Comparison of ENCODE assay signal across 1 cellular context in the genomic region with DNA sequence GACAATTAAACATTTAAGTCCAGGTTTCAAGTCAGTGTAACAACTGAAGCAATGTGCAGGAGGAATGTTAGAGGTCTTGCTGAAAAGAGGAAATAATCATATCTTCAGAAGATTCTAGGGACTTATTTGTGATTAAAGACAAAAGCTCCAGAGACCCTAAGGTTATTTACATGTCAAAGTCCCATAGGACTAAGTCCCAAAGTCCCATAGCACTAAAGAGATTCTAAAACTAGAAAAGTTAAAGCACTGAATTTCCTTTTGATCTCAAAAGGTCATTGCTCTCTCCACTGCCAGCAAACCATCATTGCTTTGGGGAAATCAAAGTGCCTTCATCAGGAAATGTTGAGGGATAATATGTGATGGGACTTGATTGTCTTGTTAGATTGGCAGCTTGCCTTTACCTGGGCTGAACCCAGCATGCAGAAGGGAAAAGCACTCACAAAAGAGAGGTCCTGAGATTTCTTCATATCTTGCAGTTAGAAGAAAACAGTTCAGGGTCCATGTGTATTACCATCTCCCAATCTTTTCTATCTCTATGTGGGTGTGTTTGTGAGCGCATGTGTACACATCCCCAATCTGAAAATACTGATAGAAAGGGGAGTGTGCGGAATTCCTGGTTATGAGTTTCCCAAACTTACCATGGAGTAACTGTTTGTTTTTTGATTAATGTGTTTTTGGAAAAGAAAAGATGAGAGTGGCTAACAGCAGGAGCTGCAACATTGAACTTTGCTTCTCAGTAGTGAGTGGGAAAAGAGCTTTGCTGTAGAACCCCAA.
TF ChIP-seq lines count a peak whose summit lies in the region.

No MANE protein-coding gene starts in this region.

TF ChIP-seq in HepG2, 621 proteins besides CTCF, POLR2A, EP300 and RAD21 (continued from another document and continues in another):
- TF ChIP-seq, protein P1, sequence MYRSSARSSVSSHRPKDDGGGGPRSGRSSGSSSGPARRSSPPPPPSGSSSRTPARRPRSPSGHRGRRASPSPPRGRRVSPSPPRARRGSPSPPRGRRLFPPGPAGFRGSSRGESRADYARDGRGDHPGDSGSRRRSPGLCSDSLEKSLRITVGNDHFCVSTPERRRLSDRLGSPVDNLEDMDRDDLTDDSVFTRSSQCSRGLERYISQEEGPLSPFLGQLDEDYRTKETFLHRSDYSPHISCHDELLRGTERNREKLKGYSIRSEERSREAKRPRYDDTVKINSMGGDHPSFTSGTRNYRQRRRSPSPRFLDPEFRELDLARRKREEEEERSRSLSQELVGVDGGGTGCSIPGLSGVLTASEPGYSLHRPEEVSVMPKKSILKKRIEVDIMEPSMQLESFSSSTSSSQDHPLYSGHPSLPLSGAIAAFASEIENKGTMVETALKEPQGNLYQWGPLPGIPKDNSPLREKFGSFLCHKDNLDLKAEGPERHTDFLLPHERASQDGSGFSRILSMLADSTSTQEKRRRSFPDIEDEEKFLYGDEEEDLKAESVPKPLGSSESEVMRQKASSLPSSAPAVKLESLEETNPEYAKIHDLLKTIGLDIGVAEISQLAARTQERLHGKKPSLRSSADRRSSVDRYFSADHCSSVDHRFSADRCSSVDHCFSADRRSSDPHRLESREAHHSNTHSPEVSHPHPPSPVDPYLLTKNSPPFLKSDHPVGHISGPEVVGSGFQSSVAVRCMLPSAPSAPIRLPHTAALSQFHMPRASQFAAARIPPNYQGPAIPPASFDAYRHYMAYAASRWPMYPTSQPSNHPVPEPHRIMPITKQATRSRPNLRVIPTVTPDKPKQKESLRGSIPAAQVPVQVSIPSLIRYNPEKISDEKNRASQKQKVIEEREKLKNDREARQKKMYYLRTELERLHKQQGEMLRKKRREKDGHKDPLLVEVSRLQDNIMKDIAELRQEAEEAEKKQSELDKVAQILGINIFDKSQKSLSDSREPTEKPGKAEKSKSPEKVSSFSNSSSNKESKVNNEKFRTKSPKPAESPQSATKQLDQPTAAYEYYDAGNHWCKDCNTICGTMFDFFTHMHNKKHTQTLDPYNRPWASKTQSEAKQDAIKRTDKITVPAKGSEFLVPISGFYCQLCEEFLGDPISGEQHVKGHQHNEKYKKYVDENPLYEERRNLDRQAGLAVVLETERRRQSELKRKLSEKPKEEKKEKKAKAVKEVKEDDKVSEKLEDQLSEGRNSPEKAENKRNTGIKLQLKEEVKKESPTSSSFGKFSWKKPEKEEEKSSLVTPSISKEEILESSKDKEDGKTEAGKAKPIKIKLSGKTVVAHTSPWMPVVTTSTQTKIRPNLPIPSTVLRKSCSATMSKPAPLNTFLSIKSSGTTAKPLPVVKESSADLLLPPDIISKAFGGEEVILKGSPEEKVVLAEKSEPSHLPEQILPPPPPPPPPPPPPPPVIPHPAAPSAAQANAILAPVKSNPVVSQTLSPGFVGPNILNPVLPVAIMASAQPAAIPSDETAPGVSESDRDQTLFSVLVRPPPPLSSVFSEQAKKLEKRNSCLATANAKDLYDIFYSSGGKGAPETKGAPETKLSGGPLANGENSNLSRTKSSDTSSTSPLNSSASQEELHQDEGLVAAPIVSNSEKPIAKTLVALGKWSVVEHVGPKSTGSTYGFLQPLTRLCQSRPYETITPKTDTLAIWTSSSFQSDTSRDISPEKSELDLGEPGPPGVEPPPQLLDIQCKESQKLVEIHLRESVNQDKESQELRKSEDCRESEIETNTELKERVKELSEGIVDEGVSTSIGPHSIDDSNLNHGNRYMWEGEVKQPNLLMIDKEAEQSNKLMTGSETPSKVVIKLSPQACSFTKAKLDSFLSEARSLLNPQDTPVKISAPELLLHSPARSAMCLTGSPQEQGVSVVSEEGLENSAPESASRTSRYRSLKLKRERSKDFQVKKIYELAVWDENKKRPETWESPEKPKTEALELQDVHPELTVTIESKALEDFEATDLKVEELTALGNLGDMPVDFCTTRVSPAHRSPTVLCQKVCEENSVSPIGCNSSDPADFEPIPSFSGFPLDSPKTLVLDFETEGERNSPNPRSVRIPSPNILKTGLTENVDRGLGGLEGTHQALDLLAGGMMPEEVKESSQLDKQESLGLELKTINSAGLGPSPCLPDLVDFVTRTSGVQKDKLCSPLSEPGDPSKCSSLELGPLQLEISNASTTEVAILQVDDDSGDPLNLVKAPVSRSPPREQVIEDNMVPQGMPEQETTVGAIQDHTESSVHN (CRISPR knock-in tag; IDR thresholded peaks at IDR 0.05), result no peak
- TF ChIP-seq, protein P2, sequence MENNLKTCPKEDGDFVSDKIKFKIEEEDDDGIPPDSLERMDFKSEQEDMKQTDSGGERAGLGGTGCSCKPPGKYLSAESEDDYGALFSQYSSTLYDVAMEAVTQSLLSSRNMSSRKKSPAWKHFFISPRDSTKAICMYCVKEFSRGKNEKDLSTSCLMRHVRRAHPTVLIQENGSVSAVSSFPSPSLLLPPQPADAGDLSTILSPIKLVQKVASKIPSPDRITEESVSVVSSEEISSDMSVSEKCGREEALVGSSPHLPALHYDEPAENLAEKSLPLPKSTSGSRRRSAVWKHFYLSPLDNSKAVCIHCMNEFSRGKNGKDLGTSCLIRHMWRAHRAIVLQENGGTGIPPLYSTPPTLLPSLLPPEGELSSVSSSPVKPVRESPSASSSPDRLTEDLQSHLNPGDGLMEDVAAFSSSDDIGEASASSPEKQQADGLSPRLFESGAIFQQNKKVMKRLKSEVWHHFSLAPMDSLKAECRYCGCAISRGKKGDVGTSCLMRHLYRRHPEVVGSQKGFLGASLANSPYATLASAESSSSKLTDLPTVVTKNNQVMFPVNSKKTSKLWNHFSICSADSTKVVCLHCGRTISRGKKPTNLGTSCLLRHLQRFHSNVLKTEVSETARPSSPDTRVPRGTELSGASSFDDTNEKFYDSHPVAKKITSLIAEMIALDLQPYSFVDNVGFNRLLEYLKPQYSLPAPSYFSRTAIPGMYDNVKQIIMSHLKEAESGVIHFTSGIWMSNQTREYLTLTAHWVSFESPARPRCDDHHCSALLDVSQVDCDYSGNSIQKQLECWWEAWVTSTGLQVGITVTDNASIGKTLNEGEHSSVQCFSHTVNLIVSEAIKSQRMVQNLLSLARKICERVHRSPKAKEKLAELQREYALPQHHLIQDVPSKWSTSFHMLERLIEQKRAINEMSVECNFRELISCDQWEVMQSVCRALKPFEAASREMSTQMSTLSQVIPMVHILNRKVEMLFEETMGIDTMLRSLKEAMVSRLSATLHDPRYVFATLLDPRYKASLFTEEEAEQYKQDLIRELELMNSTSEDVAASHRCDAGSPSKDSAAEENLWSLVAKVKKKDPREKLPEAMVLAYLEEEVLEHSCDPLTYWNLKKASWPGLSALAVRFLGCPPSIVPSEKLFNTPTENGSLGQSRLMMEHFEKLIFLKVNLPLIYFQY (CRISPR knock-in tag; IDR thresholded peaks at IDR 0.05; ENCODE audit: borderline replicate concordance), result peak; percentile 48; the same call in 1 of the 2 replicates
- TF ChIP-seq ZSCAN9 (CRISPR knock-in tag; IDR thresholded peaks at IDR 0.05; ENCODE audit: borderline replicate concordance), result peak; percentile 85; the same call in 1 of the 2 replicates
- TF ChIP-seq, protein P3, sequence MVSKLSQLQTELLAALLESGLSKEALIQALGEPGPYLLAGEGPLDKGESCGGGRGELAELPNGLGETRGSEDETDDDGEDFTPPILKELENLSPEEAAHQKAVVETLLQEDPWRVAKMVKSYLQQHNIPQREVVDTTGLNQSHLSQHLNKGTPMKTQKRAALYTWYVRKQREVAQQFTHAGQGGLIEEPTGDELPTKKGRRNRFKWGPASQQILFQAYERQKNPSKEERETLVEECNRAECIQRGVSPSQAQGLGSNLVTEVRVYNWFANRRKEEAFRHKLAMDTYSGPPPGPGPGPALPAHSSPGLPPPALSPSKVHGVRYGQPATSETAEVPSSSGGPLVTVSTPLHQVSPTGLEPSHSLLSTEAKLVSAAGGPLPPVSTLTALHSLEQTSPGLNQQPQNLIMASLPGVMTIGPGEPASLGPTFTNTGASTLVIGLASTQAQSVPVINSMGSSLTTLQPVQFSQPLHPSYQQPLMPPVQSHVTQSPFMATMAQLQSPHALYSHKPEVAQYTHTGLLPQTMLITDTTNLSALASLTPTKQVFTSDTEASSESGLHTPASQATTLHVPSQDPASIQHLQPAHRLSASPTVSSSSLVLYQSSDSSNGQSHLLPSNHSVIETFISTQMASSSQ (IDR thresholded peaks at IDR 0.05; ENCODE audit: low read depth), result 0 out of 2 replicates have a peak, but pooled peaks have one; percentile 67
- TF ChIP-seq, protein P3 (CRISPR knock-in tag; IDR thresholded peaks at IDR 0.05; ENCODE audit: borderline replicate concordance), result peak; percentile 65; the same call in 1 of the 2 replicates
- peak; percentile 41 for TF ChIP-seq MIER2 (CRISPR knock-in tag; IDR thresholded peaks at IDR 0.05)
- no peak for TF ChIP-seq GTF2F1 (IDR thresholded peaks at IDR 0.05; ENCODE audit: low read length)
- no peak for TF ChIP-seq ATRX (CRISPR knock-in tag; IDR thresholded peaks at IDR 0.05; ENCODE audit: borderline replicate concordance)
- peak; percentile 8; the same call in 1 of the 2 replicates for TF ChIP-seq KDM1A (CRISPR knock-in tag; IDR thresholded peaks at IDR 0.05)
- no peak for TF ChIP-seq ZNF562 (CRISPR knock-in tag; IDR thresholded peaks at IDR 0.05; ENCODE audit: borderline replicate concordance)
- TF ChIP-seq, protein P4, sequence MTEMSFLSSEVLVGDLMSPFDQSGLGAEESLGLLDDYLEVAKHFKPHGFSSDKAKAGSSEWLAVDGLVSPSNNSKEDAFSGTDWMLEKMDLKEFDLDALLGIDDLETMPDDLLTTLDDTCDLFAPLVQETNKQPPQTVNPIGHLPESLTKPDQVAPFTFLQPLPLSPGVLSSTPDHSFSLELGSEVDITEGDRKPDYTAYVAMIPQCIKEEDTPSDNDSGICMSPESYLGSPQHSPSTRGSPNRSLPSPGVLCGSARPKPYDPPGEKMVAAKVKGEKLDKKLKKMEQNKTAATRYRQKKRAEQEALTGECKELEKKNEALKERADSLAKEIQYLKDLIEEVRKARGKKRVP (CRISPR knock-in tag; IDR thresholded peaks at IDR 0.05), result 0 out of 4 replicates have a peak, but pooled peaks of 1 of the 2 experiments have one; percentile 19
- peak; percentile 85 for TF ChIP-seq NCOR1 (IDR thresholded peaks at IDR 0.05; ENCODE audit: borderline replicate concordance, low read length)
- TF ChIP-seq NFKBIZ (CRISPR knock-in tag; IDR thresholded peaks at IDR 0.05), result peak; percentile 54; the same call in 1 of the 2 replicates
- peak; percentile 73 for TF ChIP-seq HOXA5 (CRISPR knock-in tag; IDR thresholded peaks at IDR 0.05)
- TF ChIP-seq ZKSCAN8 (CRISPR knock-in tag; IDR thresholded peaks at IDR 0.05; ENCODE audit: borderline replicate concordance), result peak; percentile 44; the same call in 1 of the 2 replicates
- peak; percentile 49; the same call in 1 of the 2 replicates for TF ChIP-seq PITX1 (CRISPR knock-in tag; IDR thresholded peaks at IDR 0.05)
- TF ChIP-seq GFI1 (CRISPR knock-in tag; IDR thresholded peaks at IDR 0.05; ENCODE audit: borderline replicate concordance), result peak; percentile 99
- no peak for TF ChIP-seq ZNF484 (CRISPR knock-in tag; IDR thresholded peaks at IDR 0.05; ENCODE audit: borderline replicate concordance, low read depth)
- TF ChIP-seq ZNF205 (CRISPR knock-in tag; IDR thresholded peaks at IDR 0.05), result peak; percentile 56; the same call in 1 of the 2 replicates
- peak; percentile 44 for TF ChIP-seq TBL1XR1 (IDR thresholded peaks at IDR 0.05; ENCODE audit: borderline replicate concordance, low read length, partially characterized antibody)
- peak; percentile 64; the same call in 1 of the 2 replicates for TF ChIP-seq TOE1 (CRISPR knock-in tag; IDR thresholded peaks at IDR 0.05)
- TF ChIP-seq, protein P5, sequence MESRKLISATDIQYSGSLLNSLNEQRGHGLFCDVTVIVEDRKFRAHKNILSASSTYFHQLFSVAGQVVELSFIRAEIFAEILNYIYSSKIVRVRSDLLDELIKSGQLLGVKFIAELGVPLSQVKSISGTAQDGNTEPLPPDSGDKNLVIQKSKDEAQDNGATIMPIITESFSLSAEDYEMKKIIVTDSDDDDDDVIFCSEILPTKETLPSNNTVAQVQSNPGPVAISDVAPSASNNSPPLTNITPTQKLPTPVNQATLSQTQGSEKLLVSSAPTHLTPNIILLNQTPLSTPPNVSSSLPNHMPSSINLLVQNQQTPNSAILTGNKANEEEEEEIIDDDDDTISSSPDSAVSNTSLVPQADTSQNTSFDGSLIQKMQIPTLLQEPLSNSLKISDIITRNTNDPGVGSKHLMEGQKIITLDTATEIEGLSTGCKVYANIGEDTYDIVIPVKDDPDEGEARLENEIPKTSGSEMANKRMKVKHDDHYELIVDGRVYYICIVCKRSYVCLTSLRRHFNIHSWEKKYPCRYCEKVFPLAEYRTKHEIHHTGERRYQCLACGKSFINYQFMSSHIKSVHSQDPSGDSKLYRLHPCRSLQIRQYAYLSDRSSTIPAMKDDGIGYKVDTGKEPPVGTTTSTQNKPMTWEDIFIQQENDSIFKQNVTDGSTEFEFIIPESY (CRISPR knock-in tag; IDR thresholded peaks at IDR 0.05), result peak; percentile 47; the same call in 1 of the 2 replicates
- TF ChIP-seq, protein P6, sequence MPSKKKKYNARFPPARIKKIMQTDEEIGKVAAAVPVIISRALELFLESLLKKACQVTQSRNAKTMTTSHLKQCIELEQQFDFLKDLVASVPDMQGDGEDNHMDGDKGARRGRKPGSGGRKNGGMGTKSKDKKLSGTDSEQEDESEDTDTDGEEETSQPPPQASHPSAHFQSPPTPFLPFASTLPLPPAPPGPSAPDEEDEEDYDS (CRISPR knock-in tag; IDR thresholded peaks at IDR 0.05), result peak; percentile 69; the same call in 1 of the 2 replicates
- TF ChIP-seq ELF3 (CRISPR knock-in tag; IDR thresholded peaks at IDR 0.05), result peak; percentile 49; the same call in 1 of the 2 replicates
- TF ChIP-seq, protein P7, sequence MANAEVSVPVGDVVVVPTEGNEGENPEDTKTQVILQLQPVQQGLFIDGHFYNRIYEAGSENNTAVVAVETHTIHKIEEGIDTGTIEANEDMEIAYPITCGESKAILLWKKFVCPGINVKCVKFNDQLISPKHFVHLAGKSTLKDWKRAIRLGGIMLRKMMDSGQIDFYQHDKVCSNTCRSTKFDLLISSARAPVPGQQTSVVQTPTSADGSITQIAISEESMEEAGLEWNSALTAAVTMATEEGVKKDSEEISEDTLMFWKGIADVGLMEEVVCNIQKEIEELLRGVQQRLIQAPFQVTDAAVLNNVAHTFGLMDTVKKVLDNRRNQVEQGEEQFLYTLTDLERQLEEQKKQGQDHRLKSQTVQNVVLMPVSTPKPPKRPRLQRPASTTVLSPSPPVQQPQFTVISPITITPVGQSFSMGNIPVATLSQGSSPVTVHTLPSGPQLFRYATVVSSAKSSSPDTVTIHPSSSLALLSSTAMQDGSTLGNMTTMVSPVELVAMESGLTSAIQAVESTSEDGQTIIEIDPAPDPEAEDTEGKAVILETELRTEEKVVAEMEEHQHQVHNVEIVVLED (CRISPR knock-in tag; IDR thresholded peaks at IDR 0.05; ENCODE audit: borderline replicate concordance), result peak; percentile 40; the same call in 1 of the 2 replicates
